In genomic region chr20:40628877-40629276, GRCh38 we compare ENCODE assay signal across 1 cellular context.
TF ChIP-seq lines count a peak whose summit lies in the region.

No MANE protein-coding gene starts in this region.

TF ChIP-seq in H1, 55 proteins besides CTCF, POLR2A, EP300 and RAD21 (continued from another document):
- TF ChIP-seq NRF1 (IDR thresholded peaks at IDR 0.05; ENCODE audit: low read depth, low read length) (no peak), MAX (IDR thresholded peaks at IDR 0.05) (no peak)
